In the genomic region with DNA sequence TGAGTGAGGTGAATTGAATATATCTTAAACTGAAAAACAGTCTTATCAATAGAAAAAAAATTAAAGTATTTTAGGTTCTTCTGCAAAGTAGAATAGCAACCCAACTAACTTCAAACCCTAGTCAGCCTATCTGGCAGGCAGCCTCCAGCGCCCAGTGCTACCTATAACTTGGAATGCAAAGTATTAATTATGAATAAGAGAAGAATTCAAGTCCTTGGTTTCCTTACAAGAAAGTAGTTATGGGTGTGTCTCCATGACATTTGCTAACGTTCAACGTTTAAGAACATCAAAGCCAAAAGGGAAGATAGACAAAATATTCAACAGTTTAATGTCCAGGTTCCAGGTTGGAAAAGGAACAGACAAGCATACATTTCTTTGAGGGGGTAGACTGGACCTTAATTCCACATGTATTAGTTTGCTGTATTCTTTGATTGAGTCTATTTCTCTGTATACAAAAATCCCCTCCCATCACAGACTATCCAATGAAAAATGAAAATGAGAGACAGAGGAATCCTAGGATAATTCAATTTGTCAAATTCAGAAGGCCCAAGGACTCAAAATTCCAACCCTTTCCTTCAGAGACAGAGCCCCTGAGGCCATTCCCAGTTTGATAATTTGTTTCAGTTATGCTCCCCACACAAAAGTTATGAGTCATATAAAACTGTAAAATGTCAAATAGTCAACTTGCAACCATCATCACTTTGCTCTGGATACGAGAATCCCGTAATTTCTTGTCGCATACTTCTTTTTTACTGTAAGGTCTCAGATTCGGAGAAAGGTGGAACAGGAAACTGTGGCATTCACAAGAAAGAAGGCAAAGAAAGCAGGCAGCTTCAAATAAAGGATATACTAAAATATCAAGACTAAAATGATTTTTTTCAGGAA, we compare ENCODE assay signal across 1 cellular context.
TF ChIP-seq lines count a peak whose summit lies in the region.

No MANE protein-coding gene starts in this region.

TF ChIP-seq in GM12878, 131 proteins besides CTCF, POLR2A, EP300 and RAD21:
- TF ChIP-seq RFX5 (IDR thresholded peaks at IDR 0.05; ENCODE audit: low read depth, low read length) (no peak), JUNB (IDR thresholded peaks at IDR 0.05) (0 out of 2 replicates have a peak, but pooled peaks have one; percentile 17), SMAD1 (IDR thresholded peaks at IDR 0.05; ENCODE audit: low read depth, partially characterized antibody) (no peak), NRF1 (conservative IDR thresholded peaks at IDR 0.05; ENCODE audit: low read depth, low read length) (no peak), SP1 (IDR thresholded peaks at IDR 0.05; ENCODE audit: low read depth, low read length) (no peak), STAT3 (IDR thresholded peaks at IDR 0.05; ENCODE audit: low read depth, low read length) (no peak)
